In the genomic region with DNA sequence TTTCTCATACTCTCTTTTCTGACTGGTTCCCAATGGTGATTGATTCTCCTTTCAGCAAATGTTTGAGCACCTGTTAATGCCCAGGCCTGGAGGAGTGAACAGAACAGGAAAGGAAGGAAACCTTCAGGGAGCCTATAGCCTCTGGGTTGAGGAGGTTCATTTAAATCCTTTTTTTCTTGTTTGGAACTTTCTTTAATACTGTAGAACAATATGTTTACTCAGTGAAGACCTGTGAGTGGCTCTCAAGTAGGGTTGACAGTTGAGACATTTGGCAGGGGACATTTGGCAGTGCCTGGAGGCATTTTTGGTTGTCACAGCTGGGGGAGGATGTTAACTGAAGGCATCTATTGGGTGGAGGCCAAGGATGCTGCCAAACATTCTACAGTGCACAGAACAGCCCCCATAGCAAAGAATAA, we compare ENCODE assay signal across 1 cellular context.
TF ChIP-seq lines count a peak whose summit lies in the region.

No MANE protein-coding gene starts in this region.

TF ChIP-seq in HEK293, 187 proteins besides CTCF, POLR2A, EP300 and RAD21 (continued from another document):
- TF ChIP-seq ZNF747 (tag by site-specific recombination; IDR thresholded peaks at IDR 0.05): no peak
- no peak for TF ChIP-seq ZNF560 (tag by site-specific recombination; IDR thresholded peaks at IDR 0.05; ENCODE audit: borderline replicate concordance)
- TF ChIP-seq BCL11B (tag by site-specific recombination; IDR thresholded peaks at IDR 0.05; ENCODE audit: low read depth): no peak
- TF ChIP-seq ZNF341 (tag by site-specific recombination; IDR thresholded peaks at IDR 0.05; ENCODE audit: low read depth): peak; percentile 52; the same call in 1 of the 2 replicates
- no peak for TF ChIP-seq ZNF701 (tag by site-specific recombination; IDR thresholded peaks at IDR 0.05)
